Comparison of ENCODE assay signal across 1 cellular context in genomic region chr1:47181955-47182680, GRCh38.
TF ChIP-seq lines count a peak whose summit lies in the region.

No MANE protein-coding gene starts in this region.

TF ChIP-seq in endothelial cell of umbilical vein, 7 proteins besides CTCF, POLR2A, EP300 and RAD21:
- peak; percentile 69 for TF ChIP-seq FOS (IDR thresholded peaks at IDR 0.05; ENCODE audit: borderline replicate concordance, insufficient read depth, low read length)
- peak; percentile 40 for TF ChIP-seq JUN (IDR thresholded peaks at IDR 0.05; ENCODE audit: borderline replicate concordance, insufficient read depth, insufficient read length, low read depth)
- TF ChIP-seq MYC (IDR thresholded peaks at IDR 0.05; ENCODE audit: low read depth, low read length) = no peak
